Comparison of ENCODE assay signal across 24 cellular contexts in the genomic region with DNA sequence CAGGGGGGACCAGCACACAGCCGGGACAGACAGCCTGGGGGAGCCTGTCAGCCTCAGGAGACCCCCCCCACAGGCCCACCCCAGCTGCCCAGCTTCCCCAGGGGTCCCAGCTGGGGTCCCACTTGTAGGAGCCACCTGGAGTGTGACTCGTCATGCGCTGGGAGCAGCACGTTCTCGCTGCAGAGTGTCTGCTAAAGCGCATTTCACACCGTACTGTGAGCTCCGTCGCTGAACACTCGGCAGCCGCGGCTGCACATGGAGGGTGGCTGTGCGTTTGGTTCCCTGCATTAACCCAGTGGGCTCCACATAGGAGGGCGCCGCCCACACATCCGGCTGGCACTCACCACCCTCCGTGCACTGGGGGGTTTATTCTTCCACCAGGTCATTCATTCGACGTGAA.
"Had no signal": no experiment of that assay in that cellular context is flagged by ENCODE, and none has a peak within 500 bp of the region (broad histone marks: within the 10 kb centered on the region; RNA-seq: fewer than 3 reads in every experiment).

No MANE protein-coding gene starts in this region.

- H3K4me2 ChIP-seq: neural progenitor cell had no signal

- H3K4me3 ChIP-seq: esophagus squamous epithelium, lung, neural progenitor cell, prostate gland, right atrium auricular region, sigmoid colon, stomach, thyroid gland, vagina had no signal

- H3K27ac ChIP-seq: esophagus squamous epithelium, neural progenitor cell, prostate gland, right atrium auricular region, sigmoid colon, stomach, thyroid gland, vagina had no signal

- H3K9me3 Mint-ChIP-seq: effector memory CD8-positive, alpha-beta T cell; memory B cell; natural killer cell; neural progenitor cell; stimulated activated effector memory CD8-positive, alpha-beta T cell treated with anti-CD3 and anti-CD28 coated beads, Interleukin-12 subunit alpha, Interleukin-12 subunit beta, amount 100 ng/mL, for 72 hours had no signal

- H3K4me3 Mint-ChIP-seq: memory B cell; natural killer cell; stimulated activated effector memory CD8-positive, alpha-beta T cell treated with anti-CD3 and anti-CD28 coated beads, Interleukin-12 subunit alpha, Interleukin-12 subunit beta, amount 100 ng/mL, for 72 hours had no signal

- H3K36me3 Mint-ChIP-seq: natural killer cell had no signal

- H3K9ac ChIP-seq: neural progenitor cell had no signal

- ATAC-seq: effector memory CD8-positive, alpha-beta T cell; left lobe of liver; natural killer cell; stimulated activated effector memory CD8-positive, alpha-beta T cell treated with anti-CD3 and anti-CD28 coated beads, Interleukin-12 subunit alpha, Interleukin-12 subunit beta, amount 100 ng/mL, for 72 hours had no signal

- H3K4me1 ChIP-seq: esophagus squamous epithelium, prostate gland, right atrium auricular region, sigmoid colon, stomach, thyroid gland, vagina had no signal

- H2AFZ ChIP-seq: neural progenitor cell had no signal

- H3K27me3 Mint-ChIP-seq: effector memory CD8-positive, alpha-beta T cell; memory B cell had no signal

- DNase-seq: cortex of kidney; effector memory CD8-positive, alpha-beta T cell; erythroblast; esophagus squamous epithelium; foreskin melanocyte; glutamatergic neuron; hypothalamus; natural killer cell; nucleus accumbens; sigmoid colon; stimulated activated CD4-positive, alpha-beta T cell treated with anti-CD3 and anti-CD28 coated beads, Interleukin-2, amount 100 ng/mL, for 24 hours; stimulated activated CD4-positive, alpha-beta T cell treated with anti-CD3 and anti-CD28 coated beads, Interleukin-4, amount 100 ng/mL, for 24 hours; stimulated activated naive CD4-positive, alpha-beta T cell treated with Interleukin-2 at 50 U/mL for 16 hours; stomach; thyroid gland; trophoblast cell had no signal

- H3K9me3 ChIP-seq: esophagus squamous epithelium, prostate gland, right atrium auricular region, sigmoid colon, stomach, thyroid gland, vagina had no signal

- H3K36me3 ChIP-seq: neural progenitor cell, prostate gland had no signal

- H3K27me3 ChIP-seq: esophagus squamous epithelium, right atrium auricular region, sigmoid colon, stomach, thyroid gland, vagina had no signal

- H3K27ac Mint-ChIP-seq: effector memory CD8-positive, alpha-beta T cell; memory B cell; natural killer cell; stimulated activated effector memory CD8-positive, alpha-beta T cell treated with anti-CD3 and anti-CD28 coated beads, Interleukin-12 subunit alpha, Interleukin-12 subunit beta, amount 100 ng/mL, for 72 hours had no signal
